Comparison of ENCODE assay signal across 11 cellular contexts in genomic region chr19:911197-912033, GRCh38. TPM values are rescaled to one million over a fixed set of nuclear protein-coding genes. Genes with fewer than 3 reads are reported as not detected.
DNase-seq lines count a peak whose midpoint lies in the region; ATAC-seq, FAIRE-seq and TF ChIP-seq lines count a peak whose summit lies in the region.
"Had no signal": no experiment of that assay in that cellular context is flagged by ENCODE, and none has a peak within 500 bp of the region (broad histone marks: within the 10 kb centered on the region; RNA-seq: fewer than 3 reads in every experiment).

No MANE protein-coding gene starts in this region.

- peak overlapping the region; percentile 77 for H3K4me3 Mint-ChIP-seq in type B pancreatic cell

- H3K4me3 ChIP-seq in fibroblast of pulmonary artery (replicated peaks; ENCODE audit: low read depth, low read length): peak overlapping the region; percentile 17

- peak in 4 of 6 experiments; percentile 18 to 56 (median 24) for DNase-seq in stimulated activated naive CD4-positive, alpha-beta T cell (lab: John Stamatoyannopoulos, UW)
- no peak for DNase-seq in stimulated activated naive CD4-positive, alpha-beta T cell treated with Interleukin-2 at 50 U/mL for 16 hours (lab: John Stamatoyannopoulos, UW)
- DNase-seq in fibroblast of pulmonary artery (ENCODE audit: low read depth) (no peak), type B pancreatic cell (ENCODE audit: extremely low spot score, unreplicated experiment) (no peak), frontal cortex (ENCODE audit: low spot score in 2 of 2) (no peak)
- DNase-seq: left cardiac atrium; NCI-H1930; stimulated activated CD4-positive, alpha-beta T cell treated with anti-CD3 and anti-CD28 coated beads, Interleukin-4, amount 100 ng/mL, for 4 hours had no signal

- no peak for FAIRE-seq in frontal cortex (lab: Jason Lieb, UNC)

- H3K4me1 Mint-ChIP-seq in type B pancreatic cell (ENCODE audit: unreplicated experiment): peaks cover 9% of the 10 kb centered on the region

- H3K27me3 Mint-ChIP-seq in type B pancreatic cell: peaks cover 5% of the 10 kb centered on the region

- H3K27ac Mint-ChIP-seq in type B pancreatic cell: peak overlapping the region; percentile 62

- TF ChIP-seq CTCF in fibroblast of pulmonary artery (IDR thresholded peaks at IDR 0.05; ENCODE audit: low read length, missing control alignments): no peak
- TF ChIP-seq CTCF in type B pancreatic cell (conservative IDR thresholded peaks at IDR 0.05): no peak

- no peak for ATAC-seq in HG03571 (IDR thresholded peaks at IDR 0.05; ENCODE audit: unreplicated experiment)
- ATAC-seq: left cardiac atrium had no signal

- no peaks in the 10 kb centered on the region for H3K36me3 Mint-ChIP-seq in type B pancreatic cell

- H3K9me3 Mint-ChIP-seq in type B pancreatic cell: no peaks in the 10 kb centered on the region

RNA-seq across cellular contexts. Expression of gene R3HDM4, which starts 1.6 kb away (rescaled TPM):
- 48.8 and 56.7 TPM in 2 replicates for total RNA-seq in type B pancreatic cell (ENCODE audit: low replicate concordance)
- 26.5 TPM for total RNA-seq in frontal cortex

RNA-seq across cellular contexts. Expression of gene KISS1R, which starts 5.7 kb away (rescaled TPM):
- total RNA-seq in type B pancreatic cell (ENCODE audit: low replicate concordance): 1.2 and 2.2 TPM in 2 replicates
- total RNA-seq in frontal cortex: 0.41 TPM
- total RNA-seq: left cardiac atrium had no signal

RNA-seq across cellular contexts. Expression of gene ARID3A, which starts 14.4 kb away (rescaled TPM):
- total RNA-seq in type B pancreatic cell (ENCODE audit: low replicate concordance) (83.0 and 124 TPM in 2 replicates), frontal cortex (2.4 TPM)

RNA-seq across cellular contexts. Expression of gene RNU6-9, which starts 18.1 kb away (rescaled TPM):
- not detected in 2 replicates for total RNA-seq in type B pancreatic cell (ENCODE audit: low replicate concordance)
- not detected for total RNA-seq in frontal cortex
- total RNA-seq: cardiac muscle cell; left cardiac atrium; T-helper 1 cell treated with Interleukin-12 subunit alpha and Interleukin-12 subunit beta and Interleukin-4 antibody, amounts not matched to agents 30 ng/mL and 1 ng/mL, for 36 hours had no signal

RNA-seq across cellular contexts. Expression of gene MED16, which starts 18.4 kb away (rescaled TPM):
- total RNA-seq in type B pancreatic cell (ENCODE audit: low replicate concordance): 59.6 and 74.2 TPM in 2 replicates
- total RNA-seq in frontal cortex: 15.9 TPM

Comparison
In these comparisons a context has a peak if more than half of its experiments do, and no peak if none do; other contexts are left out.
1. DNase-seq: peak in stimulated activated naive CD4-positive, alpha-beta T cell (4 of 6); none in stimulated activated naive CD4-positive, alpha-beta T cell treated with Interleukin-2 at 50 U/mL for 16 hours (single experiment), fibroblast of pulmonary artery (single experiment), type B pancreatic cell (single experiment) and frontal cortex (0 of 2).
2. RNA of gene ARID3A, which starts 14.4 kb away (total RNA-seq): 83.0 to 124 TPM in type B pancreatic cell; 2.4 TPM in frontal cortex (single experiment); every median in the first group is over 10 times any median in the second.